Comparison of ENCODE assay signal across 8 cellular contexts in genomic region chr7:35985126-35985754, GRCh38.
DNase-seq lines count a peak whose midpoint lies in the region; ATAC-seq and TF ChIP-seq lines count a peak whose summit lies in the region.

No MANE protein-coding gene starts in this region.

- H3K4me1 ChIP-seq in lower lobe of right lung = no peaks in the 10 kb centered on the region

- intact Hi-C loops in lower lobe of right lung (cut with DNase I) = loop anchor here (5.0 kb wide), 1 partner anchor 307 kb away; no protein-coding TSS in a partner anchor

- no peaks in the 10 kb centered on the region for H3K27me3 ChIP-seq in lower lobe of right lung (ENCODE audit: low read depth)

- H3K4me3 ChIP-seq in lower lobe of right lung = no peak overlapping the region

- no peaks in the 10 kb centered on the region for H3K36me3 ChIP-seq in lower lobe of right lung

- TF ChIP-seq CTCF in lower lobe of right lung (IDR thresholded peaks at IDR 0.05) = peak; percentile 93

- peak; percentile 92 for DNase-seq in AG20443 (ENCODE audit: low spot score)
- peak; percentile 35 to 86 for DNase-seq in NCI-H526 (lab: John Stamatoyannopoulos, UW)
- DNase-seq in activated CD4-positive, alpha-beta T cell treated with anti-CD3 and anti-CD28 coated beads, Interleukin-2, amount 50 U/mL, for 24 hours (ENCODE audit: low read depth in 1 of 2, low spot score in 1 of 2) = peak; percentile 55 to 73
- DNase-seq in dermis microvascular lymphatic vessel endothelial cell (ENCODE audit: low read depth in 2 of 2) = peak; percentile 46 to 76
- peak; percentile 86 for DNase-seq in lower lobe of right lung
- DNase-seq in stimulated activated CD8-positive, alpha-beta memory T cell treated with anti-CD3 and anti-CD28 coated beads, Interleukin-12 subunit alpha, Interleukin-12 subunit beta, amount 100 ng/mL, for 4 hours (ENCODE audit: low read depth) = peak; percentile 53

- ATAC-seq in GM19023 (IDR thresholded peaks at IDR 0.05; ENCODE audit: unreplicated experiment) = peak; percentile 84
- ATAC-seq in HG03280 (IDR thresholded peaks at IDR 0.05; ENCODE audit: unreplicated experiment) = peak; percentile 97
- peak; percentile 91 to 94 for ATAC-seq in lower lobe of right lung

- no peak overlapping the region for H3K27ac ChIP-seq in lower lobe of right lung

- no peaks in the 10 kb centered on the region for H3K9me3 ChIP-seq in lower lobe of right lung
